22 cellular contexts compared by ENCODE assay signal in genomic region chr3:7927864-7928263, GRCh38.
"Had no signal": no experiment of that assay in that cellular context is flagged by ENCODE, and none has a peak within 500 bp of the region (broad histone marks: within the 10 kb centered on the region; RNA-seq: fewer than 3 reads in every experiment).

No MANE protein-coding gene starts in this region.

- DNase-seq: Kasumi-1, MM.1S, NCI-H1092 treated with DMSO at 0.1 percent for 48 hours, NCI-H1436, NCI-H187, NCI-H2029, NCI-H2081 treated with DMSO at 0.1 percent for 48 hours, NCI-H2171, NCI-H226, NCI-H446, NCI-H510A, NCI-H524 treated with DMSO at 0.1 percent for 48 hours, NCI-H69, NCI-H774, Right ventricle myocardium superior, RPMI8226, SIG-M5 had no signal

- H3K27me3 ChIP-seq: SJSA1 had no signal

- ATAC-seq: K562 had no signal

- H3K4me3 ChIP-seq: K562, SJSA1, SK-N-MC had no signal

- H3K9ac ChIP-seq: KMS-11 had no signal

- H3K4me1 ChIP-seq: SJSA1 had no signal

- H3K36me3 ChIP-seq: SJSA1 had no signal

- H3K9me3 ChIP-seq: SJSA1 had no signal

- H3K27ac ChIP-seq: HL-60, KMS-11, SJSA1, SK-N-MC had no signal
